In the genomic region with DNA sequence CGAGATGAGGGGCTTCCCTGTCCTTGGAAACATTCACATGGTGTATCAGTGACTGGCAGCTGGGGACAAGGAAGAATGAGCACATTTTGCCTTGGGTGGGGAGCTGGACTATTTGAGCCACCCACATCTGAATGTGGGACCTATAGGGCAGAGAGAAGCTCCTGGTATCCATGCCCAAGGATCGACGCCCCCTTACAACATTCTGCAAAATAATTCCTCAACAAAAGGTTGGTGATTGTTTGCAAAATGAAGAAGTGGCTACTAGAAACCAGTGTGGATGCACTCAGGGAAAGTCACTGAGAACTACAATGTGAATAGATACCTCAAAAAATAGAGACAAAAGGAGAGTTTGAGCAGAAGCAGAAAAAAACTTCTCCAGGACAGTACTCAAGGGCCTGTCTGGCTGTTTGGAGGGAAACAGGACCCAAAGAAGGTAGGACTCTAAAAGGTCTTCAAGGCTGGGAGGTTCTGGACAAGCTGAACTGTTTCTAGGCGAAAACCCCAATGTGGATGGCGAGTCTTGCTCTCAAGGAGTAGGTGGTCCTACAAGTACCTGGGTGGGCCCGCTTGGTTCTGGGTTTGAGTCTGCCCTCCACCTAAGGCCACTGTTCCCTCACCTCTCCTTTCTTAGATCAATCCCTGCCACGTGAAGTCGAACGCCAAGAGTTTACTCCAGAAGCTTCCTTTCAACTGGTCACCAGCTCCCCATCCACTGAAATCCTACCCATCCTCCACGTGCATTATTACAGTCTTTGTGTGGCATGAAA, we compare ENCODE assay signal across 8 cellular contexts.
DNase-seq lines count a peak whose midpoint lies in the region; ATAC-seq and TF ChIP-seq lines count a peak whose summit lies in the region.
"Had no signal": no experiment of that assay in that cellular context is flagged by ENCODE, and none has a peak within 500 bp of the region (broad histone marks: within the 10 kb centered on the region; RNA-seq: fewer than 3 reads in every experiment).

No MANE protein-coding gene starts in this region.

- intact Hi-C loops in Panc1 (cut with micrococcal nuclease; ENCODE audit: unreplicated experiment) = no loop called here
- intact Hi-C loops in gastrocnemius medialis (cut with DNase I; ENCODE audit: low total_unique reads) = loop anchor here (5.0 to 10.0 kb wide), 2 partner anchors 125 to 338 kb away; partner anchors contain the start of gene ZNF746

- ATAC-seq in Panc1 (no peak), gastrocnemius medialis (no peak)

- H3K36me3 ChIP-seq in Panc1 (ENCODE audit: control insufficient read depth, insufficient read depth, low read length) (no peaks in the 10 kb centered on the region; the same call in 1 of the 2 replicates), gastrocnemius medialis (peaks cover 2 to 33% of the 10 kb centered on the region in 2 donors)

- CTCF ChIA-PET in Panc1 (lab: Charles Lee) = no interaction called here

- TSS peak; percentile 28 for BruUV-seq in Panc1 (replicated peaks; lab: Mats Ljungman, UMichigan)

- peaks cover 8% of the 10 kb centered on the region; the same call in 1 of the 2 replicates for H3K4me1 ChIP-seq in Panc1 (ENCODE audit: control insufficient read depth, insufficient read depth, low read length)
- peaks cover 16 to 27% of the 10 kb centered on the region in 2 donors for H3K4me1 ChIP-seq in gastrocnemius medialis

- H3K27me3 ChIP-seq in Panc1 (ENCODE audit: control insufficient read depth, insufficient read depth, low read length) (no peaks in the 10 kb centered on the region; the same call in 1 of the 2 replicates), gastrocnemius medialis (no peaks in the 10 kb centered on the region)

- no peak for TF ChIP-seq POLR2A in gastrocnemius medialis (IDR thresholded peaks at IDR 0.05)

- POLR2A ChIA-PET in Panc1 (lab: Charles Lee) = no interaction called here

- TF ChIP-seq CTCF in GM12875 (IDR thresholded peaks at IDR 0.05; ENCODE audit: borderline replicate concordance, insufficient read depth, low read depth, low read length) = no peak
- no peak for TF ChIP-seq CTCF in Panc1 (IDR thresholded peaks at IDR 0.05)
- no peak for TF ChIP-seq CTCF in gastrocnemius medialis (IDR thresholded peaks at IDR 0.05 in 4 of 5, conservative IDR thresholded peaks at IDR 0.05 in 1 of 5)

- in situ Hi-C loops in Panc1 (cut with HindIII; ENCODE audit: low pct_unique_long_range_greater_than_20kb, low sequenced_read_pairs) (no loop called here), gastrocnemius medialis (cut with MboI; ENCODE audit: low sequenced_read_pairs in 4 of 4) (no loop called here)

- H3K27ac ChIP-seq in Panc1 (ENCODE audit: low read length) (no peak overlapping the region), epithelial cell of prostate (peak overlapping the region; percentile 83), gastrocnemius medialis (peak overlapping the region in 2 of 4 donors; percentile 31 to 90)

- H3K4me3 ChIP-seq in GM12875 (ENCODE audit: low read depth, low read length) (peak overlapping the region; percentile 26), Panc1 (ENCODE audit: low read depth in 2 of 2, low read length in 2 of 2) (peak overlapping the region; percentile 98 to 99; a peak in 3 of 4 replicates), gastrocnemius medialis (peak overlapping the region; percentile 86 to 96 (median 90))

- H3K9me3 ChIP-seq in Panc1 (ENCODE audit: control insufficient read depth, insufficient read depth, low read depth, low read length) = no peaks in the 10 kb centered on the region
- no peaks in the 10 kb centered on the region for H3K9me3 ChIP-seq in gastrocnemius medialis

- DNase-seq in Panc1 (ENCODE audit: low read depth, low spot score) (no peak), epithelial cell of prostate (ENCODE audit: low read depth, low spot score) (no peak), gastrocnemius medialis (no peak), NCI-H1417 treated with DMSO at 0.1 percent for 48 hours (lab: John Stamatoyannopoulos, UW) (no peak), dermis blood vessel endothelial cell (no peak), middle frontal gyrus (ENCODE audit: extremely low spot score, low spot score) (no peak)
- DNase-seq: NCI-H526 treated with DMSO at 0.1 percent for 48 hours had no signal

Comparison
In these comparisons a context has a peak if more than half of its experiments do, and no peak if none do; other contexts are left out.
1. H3K4me3 ChIP-seq: peak in every context shown above with its lines; median percentile 98 in Panc1; 90 in gastrocnemius medialis; 26 in GM12875.